ENCODE assay signal across 27 cellular contexts in the genomic region with DNA sequence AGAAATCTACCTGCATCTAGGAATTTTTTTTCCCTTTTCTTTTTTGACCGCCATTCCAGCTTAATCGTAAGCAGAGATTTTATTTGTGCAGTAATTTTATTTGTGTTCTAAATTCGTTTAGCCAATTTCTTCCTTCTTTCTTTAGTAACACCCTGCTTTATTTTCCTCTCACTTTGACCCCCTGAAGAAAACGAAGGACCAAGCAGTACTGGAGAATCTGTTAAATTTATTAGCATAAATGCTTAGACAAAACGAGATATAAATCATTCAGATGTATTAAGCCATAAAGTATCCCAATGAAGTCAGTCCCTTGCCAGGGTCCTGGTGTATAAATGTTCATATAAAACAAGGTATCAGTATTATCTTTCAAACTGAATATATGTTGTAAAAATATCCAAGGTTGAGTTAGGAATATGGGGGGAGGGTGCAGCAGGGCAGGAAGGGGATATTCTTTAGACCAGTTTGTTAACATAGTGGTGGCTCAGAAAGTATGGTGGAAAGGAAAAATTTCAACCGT. TPM values are rescaled to one million over a fixed set of nuclear protein-coding genes. Genes with fewer than 3 reads are reported as not detected.
"Had no signal": no experiment of that assay in that cellular context is flagged by ENCODE, and none has a peak within 500 bp of the region (broad histone marks: within the 10 kb centered on the region; RNA-seq: fewer than 3 reads in every experiment).

No MANE protein-coding gene starts in this region.

- FAIRE-seq: pancreas, urothelium cell line had no signal

- DNase-seq: central memory CD4-positive, alpha-beta T cell; effector memory CD4-positive, alpha-beta T cell; glutamatergic neuron; islet precursor cell; left ventricle myocardium inferior; lower lobe of right lung; mesenchymal stem cell; naive B cell; nucleus accumbens; pancreas; right lobe of liver; stimulated activated CD4-positive, alpha-beta T cell treated with anti-CD3 and anti-CD28 coated beads, Interleukin-2, amount 100 ng/mL, for 24 hours; stimulated activated CD4-positive, alpha-beta T cell treated with anti-CD3 and anti-CD28 coated beads, Interleukin-4, amount 100 ng/mL, for 4 hours; stimulated activated naive CD4-positive, alpha-beta T cell; stomach; substantia nigra; trophoblast cell had no signal

- H3K27ac ChIP-seq: coronary artery, epithelial cell of prostate, esophagus muscularis mucosa, gastroesophageal sphincter, left ventricle myocardium inferior, lower lobe of right lung, pancreas, prostate gland, right lobe of liver, stomach, thoracic aorta had no signal

- H3K9me3 ChIP-seq: esophagus muscularis mucosa, gastroesophageal sphincter, left ventricle myocardium inferior, lower lobe of right lung, pancreas, prostate gland, right lobe of liver, stomach, thoracic aorta had no signal

- H3K27ac Mint-ChIP-seq: naive B cell had no signal

- H3K4me3 ChIP-seq: coronary artery, esophagus muscularis mucosa, gastroesophageal sphincter, left ventricle myocardium inferior, lower lobe of right lung, pancreas, prostate gland, right lobe of liver, stomach, thoracic aorta had no signal

- H3K9me3 Mint-ChIP-seq: neural crest cell had no signal

- H3K4me3 Mint-ChIP-seq: neural crest cell had no signal

- H3K36me3 ChIP-seq: gastroesophageal sphincter, left ventricle myocardium inferior, lower lobe of right lung, pancreas, prostate gland, right lobe of liver, stomach, thoracic aorta had no signal

- H3K4me1 ChIP-seq: pancreas, prostate gland had no signal

RNA-seq across cellular contexts. Expression of a gene that starts 5.1 kb away (rescaled TPM):
- total RNA-seq: chondrocyte, dermis microvascular lymphatic vessel endothelial cell, neural crest cell had no signal
